In genomic region chr10:32105782-32106382, GRCh38 we compare ENCODE assay signal across 1 cellular context.
A peak's percentile ranks its signal among the peaks of the same experiment; 100 is the strongest.
TF ChIP-seq lines count a peak whose summit lies in the region.

No MANE protein-coding gene starts in this region.

TF ChIP-seq in HepG2, 621 proteins besides CTCF, POLR2A, EP300 and RAD21 (continued from another document and continues in another):
- TF ChIP-seq KIAA2018 (CRISPR knock-in tag; IDR thresholded peaks at IDR 0.05; ENCODE audit: borderline replicate concordance) (no peak), TCF7L2 (IDR thresholded peaks at IDR 0.05; ENCODE audit: low read depth, low read length) (no peak), ZNF543 (CRISPR knock-in tag; IDR thresholded peaks at IDR 0.05) (peak; percentile 53; the same call in 1 of the 2 replicates), ZSCAN30 (CRISPR knock-in tag; IDR thresholded peaks at IDR 0.05) (no peak), CERS6 (CRISPR knock-in tag; IDR thresholded peaks at IDR 0.05) (no peak), ZNF530 (CRISPR knock-in tag; IDR thresholded peaks at IDR 0.05; ENCODE audit: low read depth) (no peak), MTERF4 (CRISPR knock-in tag; IDR thresholded peaks at IDR 0.05) (no peak), DRAP1 (CRISPR knock-in tag; IDR thresholded peaks at IDR 0.05) (peak; percentile 53; the same call in 1 of the 2 replicates), MLLT10 (CRISPR knock-in tag; IDR thresholded peaks at IDR 0.05) (no peak), CBFB (CRISPR knock-in tag; IDR thresholded peaks at IDR 0.05) (no peak), ZNF513 (CRISPR knock-in tag; conservative IDR thresholded peaks at IDR 0.05) (no peak), ZNF660 (CRISPR knock-in tag; IDR thresholded peaks at IDR 0.05; ENCODE audit: borderline replicate concordance, low read depth) (no peak), ZNF577 (CRISPR knock-in tag; IDR thresholded peaks at IDR 0.05; ENCODE audit: borderline replicate concordance, low read depth) (no peak), ZNF160 (CRISPR knock-in tag; IDR thresholded peaks at IDR 0.05) (no peak), PHB2 (IDR thresholded peaks at IDR 0.05; ENCODE audit: partially characterized antibody) (no peak), ZNF691 (CRISPR knock-in tag; IDR thresholded peaks at IDR 0.05; ENCODE audit: borderline replicate concordance, low read depth) (no peak), CREM (IDR thresholded peaks at IDR 0.05) (peak; percentile 91), CREM (CRISPR knock-in tag; IDR thresholded peaks at IDR 0.05) (no peak), REPIN1 (CRISPR knock-in tag; IDR thresholded peaks at IDR 0.05; ENCODE audit: borderline replicate concordance, low read depth) (peak; percentile 66; the same call in 1 of the 2 replicates), PLSCR1 (CRISPR knock-in tag; IDR thresholded peaks at IDR 0.05; ENCODE audit: borderline replicate concordance) (no peak), ZNF234 (CRISPR knock-in tag; conservative IDR thresholded peaks at IDR 0.05) (no peak), DMAP1 (CRISPR knock-in tag; IDR thresholded peaks at IDR 0.05) (0 out of 2 replicates have a peak, but pooled peaks have one; percentile 27), SMAD1 (CRISPR knock-in tag; IDR thresholded peaks at IDR 0.05; ENCODE audit: borderline replicate concordance, low read depth) (no peak), SYNCRIP (IDR thresholded peaks at IDR 0.05; ENCODE audit: insufficient read depth, low read depth, low read length) (no peak), ZNF451 (CRISPR knock-in tag; IDR thresholded peaks at IDR 0.05) (no peak), ARID3A (IDR thresholded peaks at IDR 0.05; ENCODE audit: low read depth, low read length) (peak; percentile 92), NCOA5 (CRISPR knock-in tag; IDR thresholded peaks at IDR 0.05) (no peak), DNMT3B (CRISPR knock-in tag; conservative IDR thresholded peaks at IDR 0.05) (no peak), FOXM1 (CRISPR knock-in tag; IDR thresholded peaks at IDR 0.05) (no peak), ZNF468 (CRISPR knock-in tag; IDR thresholded peaks at IDR 0.05) (no peak), ZNF44 (CRISPR knock-in tag; IDR thresholded peaks at IDR 0.05) (no peak), ZNF605 (CRISPR knock-in tag; IDR thresholded peaks at IDR 0.05) (no peak; the same call in 1 of the 2 replicates), HMG20B (CRISPR knock-in tag; conservative IDR thresholded peaks at IDR 0.05) (peak; percentile 86), ZNF430 (CRISPR knock-in tag; IDR thresholded peaks at IDR 0.05) (peak; percentile 29; the same call in 1 of the 2 replicates), ZNF276 (CRISPR knock-in tag; IDR thresholded peaks at IDR 0.05; ENCODE audit: low read depth) (no peak), ZNF275 (CRISPR knock-in tag; IDR thresholded peaks at IDR 0.05; ENCODE audit: borderline replicate concordance) (no peak), ZNF484 (CRISPR knock-in tag; IDR thresholded peaks at IDR 0.05; ENCODE audit: borderline replicate concordance, low read depth) (no peak), CENPT (CRISPR knock-in tag; IDR thresholded peaks at IDR 0.05; ENCODE audit: low read depth) (no peak), PBX3 (CRISPR knock-in tag; IDR thresholded peaks at IDR 0.05; ENCODE audit: borderline replicate concordance) (no peak)
